Comparison of ENCODE assay signal across 8 cellular contexts in genomic region chr14:68312884-68313725, GRCh38.
A peak's percentile ranks its signal among the peaks of the same experiment; 100 is the strongest.
DNase-seq lines count a peak whose midpoint lies in the region; ATAC-seq and TF ChIP-seq lines count a peak whose summit lies in the region.

No MANE protein-coding gene starts in this region.

- H2BK12ac ChIP-seq in neuronal stem cell (ENCODE audit: low read length): no peak overlapping the region

- H3K4ac ChIP-seq in neuronal stem cell (ENCODE audit: low read length): no peak overlapping the region

- H3K4me1 ChIP-seq in neuronal stem cell (ENCODE audit: control insufficient read depth in 2 of 2, insufficient read depth in 1 of 2, low read depth in 1 of 2, low read length in 2 of 2): peaks cover 12 to 24% of the 10 kb centered on the region in 2 donors

- H3K4me2 ChIP-seq in neuronal stem cell (ENCODE audit: insufficient read depth, low read length, poor library complexity, severe bottlenecking): no peak overlapping the region

- H3K27me3 ChIP-seq in neuronal stem cell (ENCODE audit: control insufficient read depth in 3 of 3, insufficient read depth in 3 of 3, low read depth in 1 of 3, low read length in 3 of 3): peaks cover 0 to 31% (median 0%) of the 10 kb centered on the region in 3 experiments

- WGBS in neuronal stem cell (ENCODE audit: extremely low coverage in 2 of 2, insufficient read length in 2 of 2, insufficient replicate concordance in 1 of 2), 2 donors: no CpG with 5 or more reads among the region's 9 CpGs

- no peak overlapping the region for H2BK120ac ChIP-seq in neuronal stem cell (ENCODE audit: low read depth, low read length)

- no peak for DNase-seq in neuronal stem cell (ENCODE audit: low spot score)
- DNase-seq in OCI-M2 (lab: John Stamatoyannopoulos, UW; ENCODE audit: unreplicated experiment): no peak
- DNase-seq in midbrain (lab: John Stamatoyannopoulos, UW): no peak
- no peak for DNase-seq in NCI-H82 (lab: John Stamatoyannopoulos, UW)
- DNase-seq in coronary artery (ENCODE audit: low spot score): no peak

- TF ChIP-seq CTCF in coronary artery (IDR thresholded peaks at IDR 0.05): no peak

- no peak overlapping the region for H3K4me3 ChIP-seq in neuronal stem cell (ENCODE audit: low read length in 2 of 2)
- no peak overlapping the region for H3K4me3 ChIP-seq in coronary artery

- H2BK5ac ChIP-seq in neuronal stem cell (ENCODE audit: low read length): no peak overlapping the region

- H3K36me3 ChIP-seq in neuronal stem cell (replicated peaks in 1 of 2; ENCODE audit: control insufficient read depth in 2 of 2, insufficient read depth in 2 of 2, low read length in 2 of 2): no peaks in the 10 kb centered on the region

- no peak overlapping the region for H2AK5ac ChIP-seq in neuronal stem cell (ENCODE audit: low read depth, low read length)

- H3K27ac ChIP-seq in neuronal stem cell (replicated peaks; ENCODE audit: low read length) (peak overlapping the region; percentile 27), coronary artery (no peak overlapping the region)

- H4K8ac ChIP-seq in neuronal stem cell (ENCODE audit: low read depth, low read length): no peak overlapping the region

- no peak overlapping the region for H4K91ac ChIP-seq in neuronal stem cell (ENCODE audit: low read depth, low read length, poor library complexity)

- H3K9ac ChIP-seq in neuronal stem cell (ENCODE audit: low read depth, low read length, poor library complexity): no peak overlapping the region

- no peak overlapping the region for H2AFZ ChIP-seq in neuronal stem cell (ENCODE audit: low read length)

- H3K23ac ChIP-seq in neuronal stem cell (ENCODE audit: low read depth, low read length, poor library complexity): no peak overlapping the region

- peaks cover 0 to 6% of the 10 kb centered on the region in 2 donors for H3K9me3 ChIP-seq in neuronal stem cell (replicated peaks in 1 of 2; ENCODE audit: control insufficient read depth in 2 of 2, insufficient read depth in 1 of 2, low read depth in 1 of 2, low read length in 2 of 2)

- no peak overlapping the region for H2BK15ac ChIP-seq in neuronal stem cell (ENCODE audit: low read length)

- H3K79me1 ChIP-seq in neuronal stem cell (ENCODE audit: low read depth, low read length): no peaks in the 10 kb centered on the region

- ATAC-seq in GM18861 (IDR thresholded peaks at IDR 0.05; ENCODE audit: unreplicated experiment) (peak; percentile 80), GM21528 (IDR thresholded peaks at IDR 0.05; ENCODE audit: low FRiP score, unreplicated experiment) (peak; percentile 90), HG03457 (IDR thresholded peaks at IDR 0.05; ENCODE audit: unreplicated experiment) (peak; percentile 85)

- H3K18ac ChIP-seq in neuronal stem cell (ENCODE audit: low read length): no peak overlapping the region

- no peak overlapping the region for H3K14ac ChIP-seq in neuronal stem cell (ENCODE audit: low read length)
